ENCODE assay signal across 8 cellular contexts in genomic region chr20:50194831-50195523, GRCh38. TPM values are rescaled to one million over a fixed set of nuclear protein-coding genes. Genes with fewer than 3 reads are reported as not detected.
DNase-seq lines count a peak whose midpoint lies in the region; ATAC-seq and TF ChIP-seq lines count a peak whose summit lies in the region.

No MANE protein-coding gene starts in this region.

- peak overlapping the region; percentile 32; the same call in 1 of the 3 replicates for H3K4me3 Mint-ChIP-seq in GM23338
- H3K4me3 Mint-ChIP-seq in brain, result peak overlapping the region in 3 of 5 experiments; percentile 37 to 81 (median 64)

- H3K9me3 ChIP-seq in mononuclear cell (ENCODE audit: low read depth, low read length), result no peaks in the 10 kb centered on the region

- H3K36me3 Mint-ChIP-seq in GM23338 (ENCODE audit: low read depth), result peaks cover 32% of the 10 kb centered on the region
- no peaks in the 10 kb centered on the region for H3K36me3 Mint-ChIP-seq in brain

- H3K4me2 ChIP-seq in GM23338, result peak overlapping the region; percentile 100; the same call in 1 of the 2 replicates

- DNase-seq in GM23338 (ENCODE audit: low spot score) (no peak), iPS-NIHi7 (ENCODE audit: extremely low spot score) (no peak), activated gamma-delta T cell treated with Interleukin-2 at 50 U/mL for 16 hours (no peak), midbrain (lab: John Stamatoyannopoulos, UW) (no peak)

- H3K79me2 ChIP-seq in GM23338 (replicated peaks; ENCODE audit: insufficient read depth), result peaks cover 29% of the 10 kb centered on the region

- H3K4me1 Mint-ChIP-seq in GM23338 (peaks cover 42% of the 10 kb centered on the region), brain (peaks cover 36% of the 10 kb centered on the region)

- 0 out of 2 replicates have a peak, but pooled peaks cover 8% of the 10 kb centered on the region for H3F3A ChIP-seq in GM23338 (replicated peaks; ENCODE audit: low read depth)

- H3K4me1 ChIP-seq in GM23338 (ENCODE audit: insufficient read depth), result peaks cover 23% of the 10 kb centered on the region
- peaks cover 52% of the 10 kb centered on the region for H3K4me1 ChIP-seq in mononuclear cell (ENCODE audit: insufficient read depth, low read length)

- H3K9me3 Mint-ChIP-seq in GM23338, result peaks cover 19% of the 10 kb centered on the region
- peaks cover 0 to 5% (median 0%) of the 10 kb centered on the region in 5 experiments for H3K9me3 Mint-ChIP-seq in brain

- TF ChIP-seq CTCF in 22Rv1 (IDR thresholded peaks at IDR 0.05) (no peak), GM23338 (conservative IDR thresholded peaks at IDR 0.05; ENCODE audit: low read depth in 2 of 2) (no peak), brain (conservative IDR thresholded peaks at IDR 0.05) (no peak)

- peak overlapping the region; percentile 25; the same call in 1 of the 2 replicates for H3K27ac ChIP-seq in 22Rv1
- 0 out of 2 replicates have a peak overlapping the region, but pooled peaks have one; percentile 26 for H3K27ac ChIP-seq in GM23338 (ENCODE audit: low read depth)

- no peak overlapping the region for H3K4me3 ChIP-seq in GM23338
- peak overlapping the region; percentile 94 for H3K4me3 ChIP-seq in mononuclear cell (ENCODE audit: low read length)

- ATAC-seq in GM23338 (no peak), HG03097 (IDR thresholded peaks at IDR 0.05; ENCODE audit: low FRiP score, unreplicated experiment) (no peak)

- no peaks in the 10 kb centered on the region for H3K9me2 ChIP-seq in GM23338 (ENCODE audit: insufficient read depth)

- H3K27me3 Mint-ChIP-seq in GM23338 (ENCODE audit: insufficient read depth, low read depth, poor library complexity) (peaks cover 13% of the 10 kb centered on the region), brain (peaks cover 53% of the 10 kb centered on the region)

- no peaks in the 10 kb centered on the region; the same call in 1 of the 2 replicates for H4K20me1 ChIP-seq in GM23338 (replicated peaks; ENCODE audit: insufficient read depth)

- H3K27me3 ChIP-seq in GM23338 (ENCODE audit: insufficient read depth) (no peaks in the 10 kb centered on the region), mononuclear cell (ENCODE audit: insufficient read depth, low read length) (no peaks in the 10 kb centered on the region)

- no peaks in the 10 kb centered on the region for H3K36me3 ChIP-seq in GM23338 (ENCODE audit: insufficient read depth)

- H2AFZ ChIP-seq in GM23338, result no peak overlapping the region

- H3K27ac Mint-ChIP-seq in GM23338, result peak overlapping the region; percentile 58; the same call in 1 of the 2 replicates
- H3K27ac Mint-ChIP-seq in brain, result peak overlapping the region in 3 of 5 experiments; percentile 62 to 93 (median 88)

TF ChIP-seq in GM23338, 12 proteins besides CTCF, POLR2A, EP300 and RAD21:
- TF ChIP-seq POLR2AphosphoS5 (IDR thresholded peaks at IDR 0.05; ENCODE audit: low read depth) (peak; percentile 9; the same call in 1 of the 2 replicates), EZH2phosphoT487 (IDR thresholded peaks at IDR 0.05; ENCODE audit: unreplicated experiment) (no peak)

RNA-seq across cellular contexts. Expression of gene CEBPB, which starts 4.3 kb away (rescaled TPM):
- 20.5 and 25.4 TPM in 2 replicates for total RNA-seq in GM23338 (2014; rRNA removed; shearing (Covaris generic))
- polyA plus RNA-seq in GM23338 (2016; fragmentation: Nextera tagmentation; extraction: Ambion mirVana) (20.6 and 23.7 TPM in 2 replicates), brain (ENCODE audit: insufficient read depth, low read depth, low replicate concordance) (17.1 TPM)
- total RNA-seq in mononuclear cell, result 268 TPM

RNA-seq across cellular contexts. Expression of gene PEDS1, which starts 41.5 kb away (rescaled TPM):
- total RNA-seq in GM23338 (2014; rRNA removed; shearing (Covaris generic)), result 33.0 and 43.6 TPM in 2 replicates
- polyA plus RNA-seq in GM23338 (2016; fragmentation: Nextera tagmentation; extraction: Ambion mirVana) (31.6 and 34.5 TPM in 2 replicates), brain (ENCODE audit: insufficient read depth, low read depth, low replicate concordance) (45.1 TPM)
- 28.3 TPM for total RNA-seq in mononuclear cell

Comparison
In these comparisons a context has a peak if more than half of its experiments do, and no peak if none do; other contexts are left out.
1. RNA of gene CEBPB, which starts 4.3 kb away (total RNA-seq): 268 TPM in mononuclear cell (single experiment); 20.5 to 25.4 TPM in GM23338; every median in the first group is over 10 times any median in the second.